Comparison of ENCODE assay signal across 38 cellular contexts in the genomic region with DNA sequence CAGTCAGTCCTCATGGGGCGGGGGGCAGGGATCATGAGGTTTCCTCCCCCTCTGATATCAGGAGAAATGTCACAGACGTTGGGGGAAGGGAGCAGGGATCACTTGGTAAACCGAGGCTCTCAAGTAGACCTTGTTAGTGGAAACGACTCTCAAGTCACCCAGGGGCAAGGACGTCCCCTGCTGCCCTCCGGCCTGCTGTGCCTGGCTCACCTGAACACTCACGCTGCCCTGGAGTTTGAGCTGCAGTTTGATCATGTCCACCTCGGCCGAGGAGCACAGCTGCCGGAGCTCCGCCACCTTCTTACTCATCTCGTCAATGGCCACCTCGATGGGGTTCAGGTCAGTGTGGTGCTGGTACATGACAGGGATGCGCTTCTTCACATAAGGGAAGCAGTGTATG. TPM values are rescaled to one million over a fixed set of nuclear protein-coding genes. Genes with fewer than 3 reads are reported as not detected.
"Had no signal": no experiment of that assay in that cellular context is flagged by ENCODE, and none has a peak within 500 bp of the region (broad histone marks: within the 10 kb centered on the region; RNA-seq: fewer than 3 reads in every experiment).

No MANE protein-coding gene starts in this region.

- H3K27ac ChIP-seq: KMS-11 had no signal

- DNase-seq: Karpas-422, Kasumi-1, MG63, MM.1S, MV-4-11, NCI-H1048, NCI-H1092, NCI-H1092 treated with DMSO at 0.1 percent for 48 hours, NCI-H1105, NCI-H1105 treated with DMSO at 0.1 percent for 48 hours, NCI-H1417, NCI-H1417 treated with DMSO at 0.1 percent for 48 hours, NCI-H1436, NCI-H1436 treated with DMSO at 0.1 percent for 48 hours, NCI-H146, NCI-H1694, NCI-H1694 treated with DMSO at 0.1 percent for 48 hours, NCI-H187, NCI-H187 treated with DMSO at 0.1 percent for 48 hours, NCI-H1930, NCI-H2029, NCI-H2029 treated with DMSO at 0.1 percent for 48 hours, NCI-H2081, NCI-H2081 treated with DMSO at 0.1 percent for 48 hours, NCI-H2107, NCI-H2171, NCI-H2171 treated with DMSO at 0.1 percent for 48 hours, NCI-H2227 treated with DMSO at 0.1 percent for 48 hours, NCI-H226, NCI-H345, NCI-H446, NCI-H446 treated with DMSO at 0.1 percent for 48 hours, NCI-H510A had no signal

- H3K9me3 ChIP-seq: MG63 had no signal

- H3K4me3 ChIP-seq: MG63 had no signal

- H3K36me3 ChIP-seq: MG63 had no signal

- H3K9ac ChIP-seq: KMS-11 had no signal

- H3K4me2 ChIP-seq: KMS-11 had no signal

- H3K27me3 ChIP-seq: MG63 had no signal

RNA-seq across cellular contexts. Expression of a gene that starts 47.6 kb away (rescaled TPM):
- total RNA-seq: LHCN-M2, M059J, MCF 10A, NCI-H460 had no signal
